Comparison of ENCODE assay signal across 8 cellular contexts in genomic region chr18:70464343-70465114, GRCh38.
A peak's percentile ranks its signal among the peaks of the same experiment; 100 is the strongest.
DNase-seq lines count a peak whose midpoint lies in the region; ATAC-seq lines count a peak whose summit lies in the region.

No MANE protein-coding gene starts in this region.

- H3K4me3 ChIP-seq in skeletal muscle cell (ENCODE audit: low read depth, low read length), result peak overlapping the region; percentile 43

- DNase-seq in NCI-H1694 (lab: John Stamatoyannopoulos, UW), result peak; percentile 7
- DNase-seq in NCI-H1694 treated with DMSO at 0.1 percent for 48 hours (lab: John Stamatoyannopoulos, UW), result no peak
- peak; percentile 82 for DNase-seq in NCI-H1105 treated with DMSO at 0.1 percent for 48 hours (lab: John Stamatoyannopoulos, UW)
- DNase-seq in T-helper 2 cell treated with Interferon-gamma antibody and Interleukin-4, amounts not matched to agents 5 μg/mL and 100 μg/mL, for 36 hours (ENCODE audit: low spot score), result peak; percentile 8
- DNase-seq in cerebellum (ENCODE audit: low spot score), result peak; percentile 77
- DNase-seq in immature natural killer cell, result peak; percentile 14 to 44 (median 24)
- DNase-seq in skeletal muscle cell (ENCODE audit: low read depth), result peak; percentile 25

- H3K9me3 Mint-ChIP-seq in T-helper 2 cell treated with Interferon-gamma antibody and Interleukin-4, amounts not matched to agents 5 μg/mL and 100 μg/mL, for 36 hours, result no peaks in the 10 kb centered on the region
- H3K9me3 Mint-ChIP-seq in immature natural killer cell, result no peaks in the 10 kb centered on the region

- H3K36me3 Mint-ChIP-seq in T-helper 2 cell treated with Interferon-gamma antibody and Interleukin-4, amounts not matched to agents 5 μg/mL and 100 μg/mL, for 36 hours (ENCODE audit: low read depth), result no peaks in the 10 kb centered on the region
- H3K36me3 Mint-ChIP-seq in immature natural killer cell, result no peaks in the 10 kb centered on the region

- H3K27ac Mint-ChIP-seq in T-helper 2 cell treated with Interferon-gamma antibody and Interleukin-4, amounts not matched to agents 5 μg/mL and 100 μg/mL, for 36 hours, result no peak overlapping the region
- H3K27ac Mint-ChIP-seq in immature natural killer cell, result peak overlapping the region in 1 of 6 donors; percentile 25

- H3K27me3 Mint-ChIP-seq in T-helper 2 cell treated with Interferon-gamma antibody and Interleukin-4, amounts not matched to agents 5 μg/mL and 100 μg/mL, for 36 hours (ENCODE audit: low read depth), result peaks cover 26% of the 10 kb centered on the region
- peaks cover 20 to 31% (median 23%) of the 10 kb centered on the region in 3 donors for H3K27me3 Mint-ChIP-seq in immature natural killer cell (ENCODE audit: low read depth in 3 of 3)

- peaks cover 3% of the 10 kb centered on the region for H3K4me1 Mint-ChIP-seq in T-helper 2 cell treated with Interferon-gamma antibody and Interleukin-4, amounts not matched to agents 5 μg/mL and 100 μg/mL, for 36 hours (ENCODE audit: low read depth)
- H3K4me1 Mint-ChIP-seq in immature natural killer cell, result peaks cover 7 to 9% of the 10 kb centered on the region in 2 donors

- H3K4me3 Mint-ChIP-seq in T-helper 2 cell treated with Interferon-gamma antibody and Interleukin-4, amounts not matched to agents 5 μg/mL and 100 μg/mL, for 36 hours, result peak overlapping the region; percentile 70
- H3K4me3 Mint-ChIP-seq in immature natural killer cell, result peak overlapping the region; percentile 77 to 80 (median 78)

- ATAC-seq in HG03439 (IDR thresholded peaks at IDR 0.05; ENCODE audit: unreplicated experiment), result no peak
